Comparison of ENCODE assay signal across 17 cellular contexts in the genomic region with DNA sequence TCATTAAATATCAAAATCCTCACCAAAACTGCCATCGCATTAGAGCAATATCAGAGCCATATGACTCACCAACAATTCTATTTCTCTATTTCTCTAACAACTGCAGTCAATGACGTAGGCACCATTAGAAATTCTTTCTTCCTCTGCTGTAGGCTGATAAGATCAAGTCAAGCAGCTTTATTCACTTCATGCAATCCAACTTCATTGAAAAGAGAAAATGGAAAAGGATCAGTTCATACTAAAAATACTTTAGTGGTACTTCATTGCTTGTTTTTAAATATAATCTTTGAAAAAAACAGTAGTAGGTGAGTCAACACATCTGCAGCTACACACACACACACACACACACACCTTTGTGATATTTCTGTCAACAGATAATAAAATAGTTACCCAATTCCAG.
A peak's percentile ranks its signal among the peaks of the same experiment; 100 is the strongest.
DNase-seq lines count a peak whose midpoint lies in the region; ATAC-seq and TF ChIP-seq lines count a peak whose summit lies in the region.
"Had no signal": no experiment of that assay in that cellular context is flagged by ENCODE, and none has a peak within 500 bp of the region (broad histone marks: within the 10 kb centered on the region; RNA-seq: fewer than 3 reads in every experiment).

No MANE protein-coding gene starts in this region.

- H3K4me2 ChIP-seq in IMR-90 (ENCODE audit: low read depth, low read length), result no peak overlapping the region
- H3K4me2 ChIP-seq in mammary epithelial cell (ENCODE audit: insufficient read depth, low read depth, low read length), result no peak overlapping the region

- no peaks in the 10 kb centered on the region for H3K79me1 ChIP-seq in IMR-90 (ENCODE audit: low read depth in 1 of 2, low read length in 2 of 2)

- no peak for TF ChIP-seq RAD21 in IMR-90 (IDR thresholded peaks at IDR 0.05; ENCODE audit: low read length)

- H3K9ac ChIP-seq in IMR-90 (ENCODE audit: low read depth, low read length), result no peak overlapping the region
- H3K9ac ChIP-seq in mammary epithelial cell (ENCODE audit: insufficient read depth, low read length), result no peak overlapping the region

- H3K9me3 ChIP-seq in IMR-90 (ENCODE audit: control insufficient read depth, insufficient read depth, low read length), result no peaks in the 10 kb centered on the region
- H3K9me3 ChIP-seq in mammary epithelial cell (replicated peaks; ENCODE audit: insufficient read depth, low read length), result no peaks in the 10 kb centered on the region
- H3K9me3 ChIP-seq: Caco-2, neutrophil, upper lobe of right lung had no signal

- dilution Hi-C loops in IMR-90 (cut with HindIII; ENCODE audit: low sequenced_read_pairs, unreplicated experiment) (no loop called here), mammary epithelial cell (cut with HindIII; ENCODE audit: low sequenced_read_pairs) (no loop called here)

- no peak overlapping the region for H2AK5ac ChIP-seq in IMR-90 (ENCODE audit: low read depth, low read length)

- no peak overlapping the region for H2BK120ac ChIP-seq in IMR-90 (ENCODE audit: low read depth, low read length)

- DNase-seq in AG20443 (ENCODE audit: low spot score) (peak; percentile 17), IMR-90 (peak; percentile 91), mammary epithelial cell (peak; percentile 63), kidney tubule cell (ENCODE audit: low spot score) (peak; percentile 7), NCI-H82 treated with DMSO at 0.1 percent for 48 hours (lab: John Stamatoyannopoulos, UW; ENCODE audit: unreplicated experiment) (no peak)
- DNase-seq in activated T-helper 1 cell treated with anti-CD3 and anti-CD28 coated beads, Interleukin-12 subunit alpha, Interleukin-12 subunit beta, Interleukin-2, Interleukin-4 antibody, amounts not matched to agents 30 ng/mL and 10 ng/mL and 1 ng/mL, durations not matched to agents 14 hours and 24 hours and 36 hours (ENCODE audit: low spot score), result no peak
- DNase-seq: activated CD4-positive, alpha-beta T cell treated with anti-CD3 and anti-CD28 coated beads for 36 hours; AML-193; Caco-2; NCI-H1436 treated with DMSO at 0.1 percent for 48 hours; right cardiac atrium; upper lobe of right lung had no signal

- H3K4ac ChIP-seq in IMR-90 (ENCODE audit: low read depth, low read length), result no peak overlapping the region

- H3K4me3 ChIP-seq in IMR-90 (ENCODE audit: insufficient read depth, low read depth, low read length) (no peak overlapping the region), mammary epithelial cell (replicated peaks in 1 of 3; ENCODE audit: insufficient read depth in 1 of 3, low read depth in 2 of 3, low read length in 3 of 3) (no peak overlapping the region)
- H3K4me3 ChIP-seq: upper lobe of right lung had no signal

- H3K79me2 ChIP-seq in mammary epithelial cell (ENCODE audit: insufficient read depth, low read length), result no peaks in the 10 kb centered on the region

- no peak for TF ChIP-seq POLR2A in IMR-90 (IDR thresholded peaks at IDR 0.05; ENCODE audit: low read depth, low read length)

- H3K56ac ChIP-seq in IMR-90 (ENCODE audit: extremely low read depth, insufficient read depth, low read length), result no peak overlapping the region

- H2AFZ ChIP-seq in IMR-90 (replicated peaks; ENCODE audit: low read length, poor library complexity) (no peak overlapping the region), mammary epithelial cell (ENCODE audit: low read depth, low read length) (no peak overlapping the region)

- no peak overlapping the region for H3K4me3 Mint-ChIP-seq in activated T-helper 1 cell treated with anti-CD3 and anti-CD28 coated beads, Interleukin-12 subunit alpha, Interleukin-12 subunit beta, Interleukin-2, Interleukin-4 antibody, amounts not matched to agents 30 ng/mL and 10 ng/mL and 1 ng/mL, durations not matched to agents 14 hours and 24 hours and 36 hours
- H3K4me3 Mint-ChIP-seq: activated CD4-positive, alpha-beta T cell treated with anti-CD3 and anti-CD28 coated beads for 36 hours; stimulated activated naive CD8-positive, alpha-beta T cell treated with anti-CD3 and anti-CD28 coated beads, Interleukin-15, Interleukin-2, amounts not matched to agents 100 ng/mL and 50 ng/mL, for 24 hours had no signal

- BruUV-seq in IMR-90 (replicated peaks; lab: Mats Ljungman, UMichigan), result no TSS peak
- BruUV-seq in mammary epithelial cell (replicated peaks; lab: Mats Ljungman, UMichigan), result no TSS peak

- H4K8ac ChIP-seq in IMR-90 (ENCODE audit: low read depth in 2 of 2, low read length in 2 of 2), result no peak overlapping the region

- intact Hi-C loops in IMR-90 (cut with micrococcal nuclease), result no loop called here
- intact Hi-C loops in mammary epithelial cell (cut with micrococcal nuclease), result no loop called here
- intact Hi-C loops in activated T-helper 1 cell treated with anti-CD3 and anti-CD28 coated beads, Interleukin-12 subunit alpha, Interleukin-12 subunit beta, Interleukin-2, Interleukin-4 antibody, amounts not matched to agents 30 ng/mL and 10 ng/mL and 1 ng/mL, durations not matched to agents 14 hours and 24 hours and 36 hours (cut with micrococcal nuclease), result no loop called here

- H3K4me1 Mint-ChIP-seq in activated T-helper 1 cell treated with anti-CD3 and anti-CD28 coated beads, Interleukin-12 subunit alpha, Interleukin-12 subunit beta, Interleukin-2, Interleukin-4 antibody, amounts not matched to agents 30 ng/mL and 10 ng/mL and 1 ng/mL, durations not matched to agents 14 hours and 24 hours and 36 hours (ENCODE audit: low read depth), result no peaks in the 10 kb centered on the region
- H3K4me1 Mint-ChIP-seq: activated CD4-positive, alpha-beta T cell treated with anti-CD3 and anti-CD28 coated beads for 36 hours had no signal

- H4K91ac ChIP-seq in IMR-90 (ENCODE audit: insufficient read depth, low read depth, low read length), result no peak overlapping the region

- H3K9me1 ChIP-seq in IMR-90 (ENCODE audit: insufficient read depth, low read length), result no peaks in the 10 kb centered on the region

- H2AK9ac ChIP-seq in IMR-90 (replicated peaks; ENCODE audit: low read depth, low read length, poor library complexity), result no peak overlapping the region

- no CpG with 5 or more reads among the region's 2 CpGs for WGBS in IMR-90 (ENCODE audit: extremely low coverage in 2 of 2, insufficient read length in 1 of 2), 2 experiments
- 25% methylated on average over 2 of the region's 2 CpGs for WGBS in mammary epithelial cell (ENCODE audit: low coverage, missing lambda C conversion rate)

- H4K20me1 ChIP-seq in IMR-90 (ENCODE audit: insufficient read depth, low read length) (no peaks in the 10 kb centered on the region), mammary epithelial cell (ENCODE audit: insufficient read depth, low read length) (no peaks in the 10 kb centered on the region)

- no peak overlapping the region for H3K27ac Mint-ChIP-seq in activated T-helper 1 cell treated with anti-CD3 and anti-CD28 coated beads, Interleukin-12 subunit alpha, Interleukin-12 subunit beta, Interleukin-2, Interleukin-4 antibody, amounts not matched to agents 30 ng/mL and 10 ng/mL and 1 ng/mL, durations not matched to agents 14 hours and 24 hours and 36 hours
- H3K27ac Mint-ChIP-seq: activated CD4-positive, alpha-beta T cell treated with anti-CD3 and anti-CD28 coated beads for 36 hours; stimulated activated naive CD8-positive, alpha-beta T cell treated with anti-CD3 and anti-CD28 coated beads, Interleukin-15, Interleukin-2, amounts not matched to agents 100 ng/mL and 50 ng/mL, for 24 hours had no signal

- H3K36me3 Mint-ChIP-seq in activated T-helper 1 cell treated with anti-CD3 and anti-CD28 coated beads, Interleukin-12 subunit alpha, Interleukin-12 subunit beta, Interleukin-2, Interleukin-4 antibody, amounts not matched to agents 30 ng/mL and 10 ng/mL and 1 ng/mL, durations not matched to agents 14 hours and 24 hours and 36 hours (ENCODE audit: low read depth), result no peaks in the 10 kb centered on the region

- no peak overlapping the region for H3K27ac ChIP-seq in IMR-90 (ENCODE audit: insufficient read depth, low read length)
- H3K27ac ChIP-seq in mammary epithelial cell (ENCODE audit: insufficient read depth, low read depth, low read length), result no peak overlapping the region
- H3K27ac ChIP-seq: neutrophil, upper lobe of right lung had no signal

- no peak overlapping the region for H3K14ac ChIP-seq in IMR-90 (replicated peaks; ENCODE audit: low read depth, low read length)

- in situ Hi-C loops in IMR-90 (cut with MboI; ENCODE audit: low sequenced_read_pairs), result no loop called here
- in situ Hi-C loops in mammary epithelial cell (cut with MboI; ENCODE audit: low sequenced_read_pairs in 2 of 2), result no loop called here

- CTCF ChIA-PET in IMR-90 (lab: Yijun Ruan, JAX) (interaction anchor here (0.6 kb wide), 1 partner anchor 695 kb away, joined by 3 read pairs; no protein-coding TSS in a partner anchor), mammary epithelial cell (lab: Charles Lee; ENCODE audit: low non-redundant PET) (no interaction called here)

- POLR2A ChIA-PET in IMR-90 (lab: Charles Lee; ENCODE audit: unreplicated experiment), result interaction anchor here (0.7 kb wide), 1 partner anchor 88 kb away, joined by 4 read pairs; no protein-coding TSS in a partner anchor

- H3K4me1 ChIP-seq in IMR-90 (ENCODE audit: control insufficient read depth, insufficient read depth, low read length), result no peaks in the 10 kb centered on the region
- H3K4me1 ChIP-seq in mammary epithelial cell (ENCODE audit: insufficient read depth, low read length), result no peaks in the 10 kb centered on the region
- H3K4me1 ChIP-seq: Caco-2, upper lobe of right lung had no signal

- ATAC-seq in IMR-90 (ENCODE audit: low read depth), result peak; percentile 80
- no peak for ATAC-seq in GM18909 (IDR thresholded peaks at IDR 0.05; ENCODE audit: poor library complexity, unreplicated experiment)
- no peak for ATAC-seq in HG03354 (IDR thresholded peaks at IDR 0.05; ENCODE audit: poor library complexity, severe bottlenecking, unreplicated experiment)
- ATAC-seq: activated CD4-positive, alpha-beta T cell treated with anti-CD3 and anti-CD28 coated beads for 36 hours; Panc1; right cardiac atrium; upper lobe of right lung had no signal

- H3K9me3 Mint-ChIP-seq in activated T-helper 1 cell treated with anti-CD3 and anti-CD28 coated beads, Interleukin-12 subunit alpha, Interleukin-12 subunit beta, Interleukin-2, Interleukin-4 antibody, amounts not matched to agents 30 ng/mL and 10 ng/mL and 1 ng/mL, durations not matched to agents 14 hours and 24 hours and 36 hours, result peaks cover 14% of the 10 kb centered on the region

- no peak overlapping the region for H2BK20ac ChIP-seq in IMR-90 (ENCODE audit: low read depth, low read length)

- no peaks in the 10 kb centered on the region for H3K27me3 ChIP-seq in IMR-90 (ENCODE audit: control insufficient read depth, insufficient read depth, low read length)
- no peaks in the 10 kb centered on the region for H3K27me3 ChIP-seq in mammary epithelial cell (ENCODE audit: insufficient read depth, low read length)
- H3K27me3 ChIP-seq: neutrophil, upper lobe of right lung had no signal

- no peak overlapping the region for H3K23ac ChIP-seq in IMR-90 (ENCODE audit: low read depth, low read length)

- no peak overlapping the region for H2BK15ac ChIP-seq in IMR-90 (ENCODE audit: low read depth, low read length)

- H3K27me3 Mint-ChIP-seq in activated T-helper 1 cell treated with anti-CD3 and anti-CD28 coated beads, Interleukin-12 subunit alpha, Interleukin-12 subunit beta, Interleukin-2, Interleukin-4 antibody, amounts not matched to agents 30 ng/mL and 10 ng/mL and 1 ng/mL, durations not matched to agents 14 hours and 24 hours and 36 hours (ENCODE audit: insufficient read depth), result no peaks in the 10 kb centered on the region
- H3K27me3 Mint-ChIP-seq: activated CD4-positive, alpha-beta T cell treated with anti-CD3 and anti-CD28 coated beads for 36 hours; stimulated activated naive CD8-positive, alpha-beta T cell treated with anti-CD3 and anti-CD28 coated beads, Interleukin-15, Interleukin-2, amounts not matched to agents 100 ng/mL and 50 ng/mL, for 24 hours had no signal

- no peak for TF ChIP-seq CTCF in IMR-90 (conservative IDR thresholded peaks at IDR 0.05; ENCODE audit: low read depth, low read length)
- no peak for TF ChIP-seq CTCF in mammary epithelial cell (conservative IDR thresholded peaks at IDR 0.05 in 1 of 2, IDR thresholded peaks at IDR 0.05 in 1 of 2; ENCODE audit: extremely low read depth in 1 of 2, insufficient read depth in 1 of 2, low read depth in 1 of 2, low read length in 2 of 2)

- no peak overlapping the region for H4K5ac ChIP-seq in IMR-90 (ENCODE audit: low read depth, low read length)

- H3K36me3 ChIP-seq in IMR-90 (ENCODE audit: control insufficient read depth, insufficient read depth, low read length), result no peaks in the 10 kb centered on the region
- no peaks in the 10 kb centered on the region for H3K36me3 ChIP-seq in mammary epithelial cell (ENCODE audit: insufficient read depth, low read length)
- H3K36me3 ChIP-seq: neutrophil, upper lobe of right lung had no signal

- no peak overlapping the region for H3K18ac ChIP-seq in IMR-90 (ENCODE audit: low read depth, low read length)

- no peak overlapping the region for H2BK5ac ChIP-seq in IMR-90 (ENCODE audit: low read depth, low read length, poor library complexity, severe bottlenecking)

Comparison
In these comparisons a context has a peak if more than half of its experiments do, and no peak if none do; other contexts are left out.
1. DNase-seq: peak in AG20443 (single experiment), IMR-90 (single experiment), mammary epithelial cell (single experiment) and kidney tubule cell (single experiment); none in NCI-H82 treated with DMSO at 0.1 percent for 48 hours (single experiment) and activated T-helper 1 cell treated with anti-CD3 and anti-CD28 coated beads, Interleukin-12 subunit alpha, Interleukin-12 subunit beta, Interleukin-2, Interleukin-4 antibody, amounts not matched to agents 30 ng/mL and 10 ng/mL and 1 ng/mL, durations not matched to agents 14 hours and 24 hours and 36 hours (single experiment).